8 cellular contexts compared by ENCODE assay signal in the genomic region with DNA sequence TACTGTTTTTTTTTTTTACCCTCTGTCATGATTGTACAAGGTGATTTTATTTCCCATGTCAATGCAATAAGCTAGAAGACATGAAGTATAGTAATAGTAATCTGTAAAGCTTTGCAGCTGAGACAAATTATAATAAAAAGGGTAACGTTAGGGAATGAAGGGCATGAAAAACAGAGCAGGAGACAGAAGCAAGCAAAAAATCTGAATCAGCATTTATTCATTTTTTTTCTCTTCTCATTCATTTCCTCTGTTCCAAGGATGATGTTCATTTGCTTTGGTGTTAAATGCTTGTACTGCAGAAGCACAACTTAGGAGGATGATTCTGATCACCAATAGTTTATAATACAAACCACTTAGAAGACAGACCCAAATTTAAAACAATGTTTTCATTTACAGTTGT.
"Had no signal": no experiment of that assay in that cellular context is flagged by ENCODE, and none has a peak within 500 bp of the region (broad histone marks: within the 10 kb centered on the region; RNA-seq: fewer than 3 reads in every experiment).

No MANE protein-coding gene starts in this region.

- H3K27ac ChIP-seq: GM23248, HL-60 had no signal

- H3K4me3 Mint-ChIP-seq: H9, IgD-negative memory B cell had no signal

- H2AFZ ChIP-seq: GM23248 had no signal

- FAIRE-seq: H1, H54 had no signal

- H3K9me3 Mint-ChIP-seq: H9 had no signal

- H3K4me3 ChIP-seq: GM23248 had no signal

- H3K27ac Mint-ChIP-seq: IgD-negative memory B cell had no signal

- H3K4me1 Mint-ChIP-seq: IgD-negative memory B cell had no signal

- DNase-seq: GM23248, H9, HCEC 1CT, KG1 had no signal

- H3K27me3 Mint-ChIP-seq: IgD-negative memory B cell had no signal
